8 cellular contexts compared by ENCODE assay signal in the genomic region with DNA sequence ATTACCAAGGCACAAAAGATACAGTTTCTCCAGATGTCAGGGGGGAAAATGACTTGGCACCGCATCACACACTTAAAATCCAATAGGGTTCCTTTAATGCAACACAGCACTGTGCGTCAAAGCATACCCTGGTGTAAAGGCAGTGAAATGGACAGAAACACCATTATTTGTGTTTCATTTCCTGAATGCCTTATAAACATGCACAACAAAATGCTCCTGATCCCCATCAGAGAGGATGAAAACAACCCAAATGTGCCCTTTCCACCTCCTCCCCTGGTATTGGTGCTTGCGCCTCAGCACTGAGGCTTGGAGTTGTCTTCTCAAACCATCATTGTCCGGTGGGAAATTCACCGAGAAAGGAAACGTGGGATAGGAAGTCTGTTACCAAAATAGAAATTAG. TPM values are rescaled to one million over a fixed set of nuclear protein-coding genes. Genes with fewer than 3 reads are reported as not detected.
DNase-seq lines count a peak whose midpoint lies in the region; ATAC-seq and TF ChIP-seq lines count a peak whose summit lies in the region.

No MANE protein-coding gene starts in this region.

- no peaks in the 10 kb centered on the region for H3K36me3 ChIP-seq in adrenal gland (replicated peaks in 1 of 2)
- no peaks in the 10 kb centered on the region for H3K36me3 ChIP-seq in iPS DF 6.9 (ENCODE audit: control insufficient read depth, insufficient read depth, low read length)
- H3K36me3 ChIP-seq in skeletal muscle tissue (ENCODE audit: control insufficient read depth in 3 of 3, insufficient read depth in 3 of 3, low read length in 3 of 3) = peaks cover 0 to 3% (median 0%) of the 10 kb centered on the region in 3 donors

- peak overlapping the region; percentile 96 to 100 (median 99) for H3K9ac ChIP-seq in skeletal muscle tissue (ENCODE audit: low read depth in 1 of 3, low read length in 3 of 3)

- ATAC-seq in GM19452 (IDR thresholded peaks at IDR 0.05; ENCODE audit: unreplicated experiment) = no peak

- no peak for TF ChIP-seq CTCF in LNCaP clone FGC (IDR thresholded peaks at IDR 0.05; ENCODE audit: control insufficient read depth, extremely low read depth, insufficient read depth)
- no peak for TF ChIP-seq CTCF in adrenal gland (IDR thresholded peaks at IDR 0.05)

- no peaks in the 10 kb centered on the region for H3K9me3 ChIP-seq in adrenal gland (replicated peaks in 1 of 3)
- H3K9me3 ChIP-seq in iPS DF 6.9 (ENCODE audit: control insufficient read depth, insufficient read depth, low read length) = no peaks in the 10 kb centered on the region
- H3K9me3 ChIP-seq in skeletal muscle tissue (ENCODE audit: control insufficient read depth in 3 of 3, low read length in 3 of 3) = no peaks in the 10 kb centered on the region

- 0 to 3% (median 2%) methylated on average over 6 of the region's 6 CpGs for WGBS in adrenal gland, 4 donors
- no CpG with 5 or more reads among the region's 6 CpGs for WGBS in iPS DF 6.9 (ENCODE audit: insufficient coverage, insufficient read length)

- H3K27me3 ChIP-seq in adrenal gland = no peaks in the 10 kb centered on the region
- no peaks in the 10 kb centered on the region for H3K27me3 ChIP-seq in iPS DF 6.9 (ENCODE audit: control insufficient read depth, insufficient read depth, low read length)
- H3K27me3 ChIP-seq in skeletal muscle tissue (ENCODE audit: control insufficient read depth in 3 of 3, insufficient read depth in 3 of 3, low read length in 3 of 3) = no peaks in the 10 kb centered on the region

- peak; percentile 54 for DNase-seq in EL
- DNase-seq in LNCaP clone FGC (ENCODE audit: low read depth) = no peak
- peak in 1 of 7 donors; percentile 39 for DNase-seq in adrenal gland
- DNase-seq in iPS DF 6.9 (ENCODE audit: low read depth, low spot score) = no peak
- DNase-seq in mucosa of gallbladder (ENCODE audit: low spot score) = no peak
- DNase-seq in UCSD-AML1 (lab: John Stamatoyannopoulos, UW; ENCODE audit: unreplicated experiment) = no peak

- H3K4me1 ChIP-seq in adrenal gland (replicated peaks in 1 of 2) = peaks cover 21 to 47% of the 10 kb centered on the region in 2 donors
- no peaks in the 10 kb centered on the region for H3K4me1 ChIP-seq in iPS DF 6.9 (ENCODE audit: control insufficient read depth, insufficient read depth, low read length)
- H3K4me1 ChIP-seq in skeletal muscle tissue (ENCODE audit: control insufficient read depth in 3 of 3, insufficient read depth in 3 of 3, low read length in 3 of 3) = peaks cover 5 to 24% (median 18%) of the 10 kb centered on the region in 3 donors

- H3K4me3 ChIP-seq in LNCaP clone FGC (ENCODE audit: low read depth, low read length) = peak overlapping the region; percentile 63
- peak overlapping the region; percentile 59 to 74 (median 68) for H3K4me3 ChIP-seq in adrenal gland
- peak overlapping the region; percentile 88; the same call in 1 of the 2 replicates for H3K4me3 ChIP-seq in iPS DF 6.9 (ENCODE audit: low read length)
- H3K4me3 ChIP-seq in skeletal muscle tissue (ENCODE audit: low read length in 3 of 3) = peak overlapping the region; percentile 79 to 97 (median 87)

- no peak for TF ChIP-seq POLR2A in adrenal gland (IDR thresholded peaks at IDR 0.05)

- intact Hi-C loops in adrenal gland (cut with DNase I) = no loop called here

- peak overlapping the region; percentile 92 to 97 (median 94) for H3K27ac ChIP-seq in adrenal gland
- no peak overlapping the region for H3K27ac ChIP-seq in iPS DF 6.9 (ENCODE audit: low read length)
- H3K27ac ChIP-seq in skeletal muscle tissue (ENCODE audit: low read depth, low read length) = peak overlapping the region; percentile 96

RNA-seq across cellular contexts. Expression of a gene that starts 0.8 kb away (rescaled TPM):
- total RNA-seq in adrenal gland (100 to 1,000 TPM in 2 of 8 donors, 10 to 100 TPM in 6; 33.9 to 153 (median 75.9) TPM), skeletal muscle tissue (71.0 TPM), mucosa of gallbladder (75.2 TPM)
- polyA plus RNA-seq in adrenal gland = 10 to 100 TPM; 13.5 to 74.0 (median 21.1) TPM

RNA-seq across cellular contexts. Expression of a gene that starts 20.9 kb away (rescaled TPM):
- total RNA-seq in adrenal gland = 1 to 10 TPM in 1 of 8 donors, under 1 TPM in 2, not detected in 5; 0.36 to 1.8 (median 0.38) TPM
- 1 to 10 TPM in 1 of 3 donors, under 1 TPM in 1, not detected in 1; 0.51 to 1.4 TPM for polyA plus RNA-seq in adrenal gland
- 610 TPM for total RNA-seq in skeletal muscle tissue
- total RNA-seq in mucosa of gallbladder = 0.55 TPM

Comparison
In these comparisons a context has a peak if more than half of its experiments do, and no peak if none do; other contexts are left out.
1. RNA of a gene that starts 20.9 kb away (total RNA-seq): 610 TPM in skeletal muscle tissue (single experiment); 0.55 TPM in mucosa of gallbladder (single experiment) and 0.36 to 1.8 TPM in adrenal gland; every median in the first group is over 100 times any median in the second.
2. Peak in every context shown above with its lines, with median percentiles within 50 percentile points of each other: H3K4me3 ChIP-seq.